23 cellular contexts compared by ENCODE assay signal in genomic region chr2:59385971-59386370, GRCh38.
DNase-seq lines count a peak whose midpoint lies in the region; ATAC-seq lines count a peak whose summit lies in the region.
"Had no signal": no experiment of that assay in that cellular context is flagged by ENCODE, and none has a peak within 500 bp of the region (broad histone marks: within the 10 kb centered on the region; RNA-seq: fewer than 3 reads in every experiment).

No MANE protein-coding gene starts in this region.

- DNase-seq in Right ventricle myocardium inferior (ENCODE audit: missing footprints) (peak; percentile 30), cardiac septum (ENCODE audit: low spot score) (no peak)
- DNase-seq: 8988T; ACHN; AML-193; BE2C; C1 segment of cervical spinal cord; Caco-2; Calu3; CD4-positive, alpha-beta memory T cell; CD4-positive, alpha-beta T cell; CD4-positive, CD25-positive, alpha-beta regulatory T cell; CD8-positive, alpha-beta memory T cell; CD8-positive, alpha-beta T cell; COR-L47; DMS 273 treated with DMSO at 0.1 percent for 48 hours; DMS153; DMS53; DMS79; DMS79 treated with DMSO at 0.1 percent for 48 hours; DND-41; EL had no signal

- ATAC-seq in Right ventricle myocardium inferior = no peak
- ATAC-seq: A549; CD8-positive, alpha-beta T cell had no signal

- intact Hi-C loops in Right ventricle myocardium inferior (cut with DNase I) (no loop called here), cardiac septum (cut with DNase I) (no loop called here)
